Comparison of ENCODE assay signal across 8 cellular contexts in the genomic region with DNA sequence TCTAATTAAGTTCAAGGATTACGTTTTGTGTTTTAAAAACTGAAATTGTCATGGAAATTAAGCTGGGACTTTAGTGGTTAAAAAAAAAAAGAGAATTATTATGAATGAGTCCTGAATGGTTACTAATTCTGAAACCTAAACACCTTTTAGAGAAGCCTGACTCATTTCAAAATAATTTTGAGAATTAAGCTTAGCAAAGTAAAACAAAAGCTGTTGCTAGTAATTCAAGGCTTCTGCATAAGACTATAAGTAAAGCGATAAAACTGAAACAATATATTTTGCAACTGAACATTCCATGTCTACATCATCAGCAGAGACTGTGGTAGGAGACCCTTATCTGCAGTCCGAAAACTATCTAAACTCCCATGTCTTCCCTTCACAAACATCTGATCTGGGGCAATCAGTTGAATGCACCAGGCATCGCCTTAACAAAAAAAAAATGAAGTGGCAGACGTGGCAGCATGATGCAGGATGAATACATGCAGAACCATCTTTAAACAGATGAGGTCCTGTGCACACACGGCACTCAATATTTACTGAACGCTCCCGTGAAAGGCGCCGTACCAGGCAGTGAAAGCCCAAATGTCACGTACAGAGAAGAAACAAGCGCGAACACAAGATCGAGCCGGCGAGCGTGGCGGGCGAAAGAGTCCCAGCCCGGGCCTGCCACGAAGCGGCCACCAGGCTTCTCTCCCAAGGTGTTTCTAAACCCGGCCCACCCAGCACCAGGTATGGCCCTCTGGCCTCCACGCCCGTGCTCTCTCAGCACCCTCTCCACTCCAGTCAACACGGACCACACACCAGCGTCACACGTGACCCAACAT.
DNase-seq lines count a peak whose midpoint lies in the region; ATAC-seq and TF ChIP-seq lines count a peak whose summit lies in the region.

No MANE protein-coding gene starts in this region.

- H3K4me1 Mint-ChIP-seq in CD8-positive, alpha-beta memory T cell: peaks cover 61 to 85% (median 66%) of the 10 kb centered on the region in 3 donors
- peaks cover 58% of the 10 kb centered on the region for H3K4me1 Mint-ChIP-seq in GM23338
- peaks cover 74% of the 10 kb centered on the region for H3K4me1 Mint-ChIP-seq in WTC11
- H3K4me1 Mint-ChIP-seq in stimulated activated naive CD8-positive, alpha-beta T cell treated with anti-CD3 and anti-CD28 coated beads, Interleukin-15, amount 100 ng/mL, for 72 hours: peaks cover 92% of the 10 kb centered on the region

- peak overlapping the region in 5 of 8 donors; percentile 17 to 59 (median 42) for H3K27ac Mint-ChIP-seq in CD8-positive, alpha-beta memory T cell
- H3K27ac Mint-ChIP-seq in GM23338 (peak overlapping the region; percentile 53), WTC11 (peak overlapping the region; percentile 73)
- peak overlapping the region; percentile 85 to 90 for H3K27ac Mint-ChIP-seq in stimulated activated naive CD8-positive, alpha-beta T cell treated with anti-CD3 and anti-CD28 coated beads, Interleukin-15, amount 100 ng/mL, for 72 hours

- H3K79me2 ChIP-seq in GM23338 (replicated peaks; ENCODE audit: insufficient read depth): peaks cover 99% of the 10 kb centered on the region
- H3K79me2 ChIP-seq in MM.1S (ENCODE audit: low read length): peaks cover 99% of the 10 kb centered on the region

- no peak for TF ChIP-seq POLR2A in lower leg skin (IDR thresholded peaks at IDR 0.05)

- CTCF ChIA-PET in CD8-positive, alpha-beta memory T cell (lab: Charles Lee): no interaction called here
- CTCF ChIA-PET in WTC11 (lab: Charles Lee): interaction anchor here (1.1 to 1.4 kb wide), 3 partner anchors 69 to 100 kb away, joined by 3 to 4 read pairs (median 3); no protein-coding TSS in a partner anchor

- H2AFZ ChIP-seq in GM23338 (no peak overlapping the region), MM.1S (ENCODE audit: low read length) (no peak overlapping the region)

- no peak overlapping the region for H3K9ac ChIP-seq in MM.1S (ENCODE audit: low read length)

- no peaks in the 10 kb centered on the region; the same call in 1 of the 2 replicates for H3F3A ChIP-seq in GM23338 (replicated peaks; ENCODE audit: low read depth)
- peaks cover 5% of the 10 kb centered on the region; the same call in 1 of the 2 replicates for H3F3A ChIP-seq in MM.1S (ENCODE audit: insufficient read depth, low read length)

- H3K27me3 Mint-ChIP-seq in CD8-positive, alpha-beta memory T cell: peaks cover 0 to under 1% of the 10 kb centered on the region in 2 donors
- H3K27me3 Mint-ChIP-seq in GM23338 (ENCODE audit: insufficient read depth, low read depth, poor library complexity) (peaks cover 5% of the 10 kb centered on the region), WTC11 (ENCODE audit: low read depth) (no peaks in the 10 kb centered on the region)
- H3K27me3 Mint-ChIP-seq in stimulated activated naive CD8-positive, alpha-beta T cell treated with anti-CD3 and anti-CD28 coated beads, Interleukin-15, amount 100 ng/mL, for 72 hours: no peaks in the 10 kb centered on the region

- no peak overlapping the region for H3K4me3 ChIP-seq in CD8-positive, alpha-beta memory T cell (ENCODE audit: low read length)
- no peak overlapping the region for H3K4me3 ChIP-seq in GM23338
- peak overlapping the region; percentile 56 for H3K4me3 ChIP-seq in left ventricle myocardium inferior
- no peak overlapping the region for H3K4me3 ChIP-seq in MM.1S (ENCODE audit: low read length)
- H3K4me3 ChIP-seq in lower leg skin (ENCODE audit: low read depth, poor library complexity, severe bottlenecking): no peak overlapping the region

- ATAC-seq in GM23338 (peak; percentile 19), WTC11 (no peak)
- peak; percentile 86 for ATAC-seq in stimulated activated naive CD8-positive, alpha-beta T cell treated with anti-CD3 and anti-CD28 coated beads, Interleukin-15, amount 100 ng/mL, for 72 hours

- no peaks in the 10 kb centered on the region for H3K36me3 ChIP-seq in CD8-positive, alpha-beta memory T cell (ENCODE audit: insufficient read depth, low read length)
- no peaks in the 10 kb centered on the region for H3K36me3 ChIP-seq in GM23338 (ENCODE audit: insufficient read depth)
- no peaks in the 10 kb centered on the region for H3K36me3 ChIP-seq in left ventricle myocardium inferior
- no peaks in the 10 kb centered on the region for H3K36me3 ChIP-seq in MM.1S (replicated peaks; ENCODE audit: insufficient read depth, low read length)

- peaks cover 0 to 14% (median 2%) of the 10 kb centered on the region in 3 donors for H3K36me3 Mint-ChIP-seq in CD8-positive, alpha-beta memory T cell
- H3K36me3 Mint-ChIP-seq in GM23338 (ENCODE audit: low read depth) (no peaks in the 10 kb centered on the region), WTC11 (peaks cover 9% of the 10 kb centered on the region; the same call in 1 of the 2 replicates)

- DNase-seq in CD8-positive, alpha-beta memory T cell: no peak
- no peak for DNase-seq in GM23338 (ENCODE audit: low spot score)
- no peak for DNase-seq in WTC11 (ENCODE audit: low spot score)
- no peak for DNase-seq in left ventricle myocardium inferior
- no peak for DNase-seq in stimulated activated naive CD8-positive, alpha-beta T cell treated with anti-CD3 and anti-CD28 coated beads, Interleukin-15, amount 100 ng/mL, for 72 hours
- DNase-seq in occipital lobe (lab: John Stamatoyannopoulos, UW): no peak
- no peak for DNase-seq in MM.1S
- no peak for DNase-seq in lower leg skin (ENCODE audit: low spot score in 2 of 2)

- H3K4me3 Mint-ChIP-seq in CD8-positive, alpha-beta memory T cell: peak overlapping the region in 6 of 7 donors; percentile 7 to 65 (median 53)
- H3K4me3 Mint-ChIP-seq in GM23338: no peak overlapping the region; the same call in 2 of the 3 replicates
- peak overlapping the region; percentile 20; the same call in 1 of the 2 replicates for H3K4me3 Mint-ChIP-seq in WTC11
- H3K4me3 Mint-ChIP-seq in stimulated activated naive CD8-positive, alpha-beta T cell treated with anti-CD3 and anti-CD28 coated beads, Interleukin-15, amount 100 ng/mL, for 72 hours: peak overlapping the region; percentile 73 to 75

- peaks cover 36% of the 10 kb centered on the region for H4K20me1 ChIP-seq in GM23338 (replicated peaks; ENCODE audit: insufficient read depth)
- 0 out of 2 replicates have a peak, but pooled peaks cover 4% of the 10 kb centered on the region for H4K20me1 ChIP-seq in MM.1S (ENCODE audit: insufficient read depth, low read length)

- H3K9me2 ChIP-seq in GM23338 (ENCODE audit: insufficient read depth) (no peaks in the 10 kb centered on the region), MM.1S (replicated peaks; ENCODE audit: insufficient read depth, low read length) (no peaks in the 10 kb centered on the region)

- WGBS in lower leg skin, 2 donors: 17 to 42% methylated on average over 28 of the region's 28 CpGs

- H3K9me3 Mint-ChIP-seq in CD8-positive, alpha-beta memory T cell: no peaks in the 10 kb centered on the region
- H3K9me3 Mint-ChIP-seq in GM23338: no peaks in the 10 kb centered on the region
- H3K9me3 Mint-ChIP-seq in WTC11: no peaks in the 10 kb centered on the region
- no peaks in the 10 kb centered on the region for H3K9me3 Mint-ChIP-seq in stimulated activated naive CD8-positive, alpha-beta T cell treated with anti-CD3 and anti-CD28 coated beads, Interleukin-15, amount 100 ng/mL, for 72 hours

- no peak overlapping the region for H3K27ac ChIP-seq in CD8-positive, alpha-beta memory T cell (ENCODE audit: low read depth, low read length)
- peak overlapping the region; percentile 0; the same call in 1 of the 2 replicates for H3K27ac ChIP-seq in GM23338 (ENCODE audit: low read depth)
- H3K27ac ChIP-seq in left ventricle myocardium inferior (replicated peaks): peak overlapping the region; percentile 87
- no peak overlapping the region for H3K27ac ChIP-seq in MM.1S (ENCODE audit: low read length)

- no peaks in the 10 kb centered on the region for H3K9me3 ChIP-seq in CD8-positive, alpha-beta memory T cell (ENCODE audit: low read length)
- H3K9me3 ChIP-seq in left ventricle myocardium inferior (replicated peaks): no peaks in the 10 kb centered on the region
- no peaks in the 10 kb centered on the region for H3K9me3 ChIP-seq in MM.1S (replicated peaks; ENCODE audit: insufficient read depth, low read length)

- POLR2A ChIA-PET in CD8-positive, alpha-beta memory T cell (lab: Charles Lee): no interaction called here
- POLR2A ChIA-PET in WTC11 (lab: Charles Lee): no interaction called here

- H3K4me2 ChIP-seq in GM23338 (peak overlapping the region; percentile 55), MM.1S (ENCODE audit: low read depth, low read length) (no peak overlapping the region)

- no peak for TF ChIP-seq CTCF in GM23338 (conservative IDR thresholded peaks at IDR 0.05; ENCODE audit: low read depth in 2 of 2)
- no peak for TF ChIP-seq CTCF in WTC11 (IDR thresholded peaks at IDR 0.05)
- no peak for TF ChIP-seq CTCF in left ventricle myocardium inferior (IDR thresholded peaks at IDR 0.05; ENCODE audit: borderline replicate concordance)
- no peak for TF ChIP-seq CTCF in MM.1S (IDR thresholded peaks at IDR 0.05; ENCODE audit: low read length)
- no peak for TF ChIP-seq CTCF in lower leg skin (IDR thresholded peaks at IDR 0.05)

- intact Hi-C loops in left ventricle myocardium inferior (cut with micrococcal nuclease): no loop called here
- intact Hi-C loops in lower leg skin (cut with DNase I; ENCODE audit: low total_unique reads): no loop called here

- H3K27me3 ChIP-seq in CD8-positive, alpha-beta memory T cell (ENCODE audit: insufficient read depth, low read length, poor library complexity, severe bottlenecking): no peaks in the 10 kb centered on the region
- no peaks in the 10 kb centered on the region for H3K27me3 ChIP-seq in GM23338 (ENCODE audit: insufficient read depth)
- H3K27me3 ChIP-seq in left ventricle myocardium inferior (ENCODE audit: low read depth): no peaks in the 10 kb centered on the region
- H3K27me3 ChIP-seq in MM.1S (replicated peaks; ENCODE audit: insufficient read depth, low read length): no peaks in the 10 kb centered on the region

- H3K4me1 ChIP-seq in CD8-positive, alpha-beta memory T cell (ENCODE audit: insufficient read depth, low read length): peaks cover 14% of the 10 kb centered on the region
- H3K4me1 ChIP-seq in GM23338 (ENCODE audit: insufficient read depth): peaks cover 42% of the 10 kb centered on the region
- peaks cover 91% of the 10 kb centered on the region for H3K4me1 ChIP-seq in left ventricle myocardium inferior
- peaks cover under 1% of the 10 kb centered on the region; the same call in 1 of the 2 replicates for H3K4me1 ChIP-seq in MM.1S (ENCODE audit: low read length)

TF ChIP-seq in GM23338, 12 proteins besides CTCF, POLR2A, EP300 and RAD21 (continues in another document):
- TF ChIP-seq EZH2 (IDR thresholded peaks at IDR 0.05; ENCODE audit: low read depth, unreplicated experiment) (no peak), NANOG (IDR thresholded peaks at IDR 0.05; ENCODE audit: borderline replicate concordance) (no peak), STAT1 (IDR thresholded peaks at IDR 0.05; ENCODE audit: unreplicated experiment) (no peak), ZNF331 (CRISPR knock-in tag; IDR thresholded peaks at IDR 0.05; ENCODE audit: low read depth) (no peak)

Comparison
In these comparisons a context has a peak if more than half of its experiments do, and no peak if none do; other contexts are left out.
1. H3K27ac ChIP-seq: peak in GM23338 (single experiment) and left ventricle myocardium inferior (single experiment); none in CD8-positive, alpha-beta memory T cell (single experiment) and MM.1S (single experiment).
2. Peak in every context shown above with its lines, with median percentiles within 50 percentile points of each other: H3K27ac Mint-ChIP-seq.